In genomic region chr4:69060651-69061308, GRCh38 we compare ENCODE assay signal across 1 cellular context.
A peak's percentile ranks its signal among the peaks of the same experiment; 100 is the strongest.
TF ChIP-seq lines count a peak whose summit lies in the region.

No MANE protein-coding gene starts in this region.

TF ChIP-seq in HepG2, 621 proteins besides CTCF, POLR2A, EP300 and RAD21 (continued from another document and continues in another):
- no peak for TF ChIP-seq SSRP1 (CRISPR knock-in tag; IDR thresholded peaks at IDR 0.05)
- TF ChIP-seq ZNF17 (CRISPR knock-in tag; IDR thresholded peaks at IDR 0.05) = no peak
- no peak for TF ChIP-seq NCOR1 (IDR thresholded peaks at IDR 0.05; ENCODE audit: borderline replicate concordance, low read length)
- no peak for TF ChIP-seq HDAC1 (CRISPR knock-in tag; IDR thresholded peaks at IDR 0.05)
- TF ChIP-seq IRF9 (CRISPR knock-in tag; IDR thresholded peaks at IDR 0.05; ENCODE audit: borderline replicate concordance) = no peak
- TF ChIP-seq MXD1 (CRISPR knock-in tag; IDR thresholded peaks at IDR 0.05) = no peak
- no peak for TF ChIP-seq ETV6 (CRISPR knock-in tag; conservative IDR thresholded peaks at IDR 0.05)
- TF ChIP-seq FLYWCH1 (CRISPR knock-in tag; IDR thresholded peaks at IDR 0.05) = no peak
- no peak for TF ChIP-seq KLF6 (CRISPR knock-in tag; IDR thresholded peaks at IDR 0.05)
- TF ChIP-seq SETDB1 (CRISPR knock-in tag; IDR thresholded peaks at IDR 0.05; ENCODE audit: borderline replicate concordance) = no peak
- TF ChIP-seq ZNF280D (CRISPR knock-in tag; IDR thresholded peaks at IDR 0.05) = no peak
- TF ChIP-seq SAP130 (CRISPR knock-in tag; IDR thresholded peaks at IDR 0.05; ENCODE audit: low read depth) = no peak
- peak; percentile 15 for TF ChIP-seq ZEB1 (IDR thresholded peaks at IDR 0.05; ENCODE audit: insufficient replicate concordance, low read depth)
- TF ChIP-seq ZMYM3 (CRISPR knock-in tag; IDR thresholded peaks at IDR 0.05) = no peak
- TF ChIP-seq SUZ12 (IDR thresholded peaks at IDR 0.05; ENCODE audit: low read depth, low read length) = no peak
- no peak for TF ChIP-seq NRL (CRISPR knock-in tag; IDR thresholded peaks at IDR 0.05; ENCODE audit: borderline replicate concordance)
- no peak for TF ChIP-seq ZFP37 (CRISPR knock-in tag; IDR thresholded peaks at IDR 0.05; ENCODE audit: borderline replicate concordance)
- 0 out of 2 replicates have a peak, but pooled peaks have one; percentile 34 for TF ChIP-seq ZBTB34 (CRISPR knock-in tag; IDR thresholded peaks at IDR 0.05)
- no peak for TF ChIP-seq ZNF616 (CRISPR knock-in tag; IDR thresholded peaks at IDR 0.05; ENCODE audit: low read depth)
- no peak for TF ChIP-seq SYNCRIP (IDR thresholded peaks at IDR 0.05; ENCODE audit: insufficient read depth, low read depth, low read length)
- peak; percentile 11; the same call in 1 of the 2 replicates for TF ChIP-seq SOX5 (CRISPR knock-in tag; IDR thresholded peaks at IDR 0.05; ENCODE audit: borderline replicate concordance)
- TF ChIP-seq ZSCAN31 (CRISPR knock-in tag; IDR thresholded peaks at IDR 0.05; ENCODE audit: low read depth) = 0 out of 2 replicates have a peak, but pooled peaks have one; percentile 42
- no peak for TF ChIP-seq NR2F2 (IDR thresholded peaks at IDR 0.05; ENCODE audit: borderline replicate concordance, low read depth)
- no peak for TF ChIP-seq TFAP4 (IDR thresholded peaks at IDR 0.05; ENCODE audit: borderline replicate concordance, low read depth)
- no peak for TF ChIP-seq MYC (CRISPR knock-in tag; IDR thresholded peaks at IDR 0.05; ENCODE audit: borderline replicate concordance)
- TF ChIP-seq ZSCAN25 (CRISPR knock-in tag; IDR thresholded peaks at IDR 0.05) = no peak
- TF ChIP-seq ZNF609 (CRISPR knock-in tag; IDR thresholded peaks at IDR 0.05; ENCODE audit: borderline replicate concordance) = peak; percentile 32; the same call in 1 of the 2 replicates
- no peak for TF ChIP-seq GABPB1 (CRISPR knock-in tag; IDR thresholded peaks at IDR 0.05)
- TF ChIP-seq ZNF770 (CRISPR knock-in tag; IDR thresholded peaks at IDR 0.05) = peak; percentile 25; the same call in 1 of the 2 replicates
- peak; percentile 47; the same call in 1 of the 2 replicates for TF ChIP-seq AFF4 (CRISPR knock-in tag; IDR thresholded peaks at IDR 0.05)
- TF ChIP-seq ZNF124 (CRISPR knock-in tag; IDR thresholded peaks at IDR 0.05) = no peak
- TF ChIP-seq KLF15 (CRISPR knock-in tag; IDR thresholded peaks at IDR 0.05; ENCODE audit: borderline replicate concordance) = no peak
- TF ChIP-seq ZNF251 (CRISPR knock-in tag; IDR thresholded peaks at IDR 0.05) = no peak
- no peak for TF ChIP-seq ZNF362 (CRISPR knock-in tag; IDR thresholded peaks at IDR 0.05; ENCODE audit: borderline replicate concordance)
- no peak for TF ChIP-seq CREBL2 (CRISPR knock-in tag; IDR thresholded peaks at IDR 0.05; ENCODE audit: borderline replicate concordance)
- no peak for TF ChIP-seq ATF7-NPFF (CRISPR knock-in tag; IDR thresholded peaks at IDR 0.05; ENCODE audit: low read depth)
- no peak for TF ChIP-seq RNF2 (conservative IDR thresholded peaks at IDR 0.05; ENCODE audit: low read depth)
- TF ChIP-seq MYNN (CRISPR knock-in tag; IDR thresholded peaks at IDR 0.05; ENCODE audit: low read depth) = no peak
- TF ChIP-seq TRIM22 (IDR thresholded peaks at IDR 0.05) = no peak
